Comparison of ENCODE assay signal across 17 cellular contexts in the genomic region with DNA sequence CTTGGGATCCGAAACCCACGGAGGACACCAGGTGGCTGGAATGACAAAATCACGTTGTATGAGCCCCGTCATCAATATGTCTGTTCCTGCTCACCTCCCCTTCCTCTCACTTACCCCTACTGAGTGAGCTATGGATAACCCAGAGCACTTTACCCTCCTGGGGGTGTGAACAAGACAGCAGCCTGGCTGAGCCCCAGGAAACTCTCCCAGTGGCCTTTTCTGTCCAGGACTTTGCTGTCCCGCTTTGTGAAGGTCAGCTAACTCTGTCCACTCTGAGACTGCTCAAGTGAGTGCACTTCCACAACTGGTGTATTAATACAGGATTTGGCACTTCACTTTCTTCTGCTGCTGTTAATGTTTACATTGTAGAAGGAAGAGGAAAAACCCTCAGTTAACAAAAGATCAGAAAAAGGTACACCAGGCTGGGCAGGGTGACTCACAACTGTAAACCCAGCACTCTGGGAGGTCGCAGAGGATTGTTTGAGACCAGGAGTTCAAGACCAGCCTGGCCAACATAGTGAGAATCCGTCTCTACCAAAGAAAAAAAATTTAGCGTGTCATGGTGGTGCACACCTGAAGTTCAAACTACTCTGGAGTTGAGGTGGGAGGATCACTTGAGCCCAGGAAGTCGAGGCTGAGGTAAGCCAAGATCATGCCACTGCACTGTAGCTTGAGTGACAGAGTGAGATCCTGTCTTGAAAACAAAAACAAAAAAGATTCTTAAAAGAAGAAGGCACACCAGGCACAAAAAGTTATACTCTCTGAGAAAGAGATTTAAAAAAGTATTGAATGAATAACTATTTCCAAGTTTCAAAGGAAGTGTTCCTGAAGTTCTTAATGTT.
DNase-seq lines count a peak whose midpoint lies in the region; ATAC-seq, FAIRE-seq and TF ChIP-seq lines count a peak whose summit lies in the region.
"Had no signal": no experiment of that assay in that cellular context is flagged by ENCODE, and none has a peak within 500 bp of the region (broad histone marks: within the 10 kb centered on the region; RNA-seq: fewer than 3 reads in every experiment).

No MANE protein-coding gene starts in this region.

- H3K9me3 Mint-ChIP-seq in activated T-cell treated with anti-CD3 and anti-CD28 coated beads, Interleukin-2, amount 50 U/mL, for 72 hours: no peaks in the 10 kb centered on the region
- H3K9me3 Mint-ChIP-seq: activated B cell treated with CpG ODN at 0.5 μM for 24 hours, natural killer cell had no signal

- 70 to 71% methylated on average over 9 of the region's 9 CpGs for WGBS in esophagus, 2 donors
- 80% methylated on average over 9 of the region's 9 CpGs for WGBS in suprapubic skin

- no peak overlapping the region for H3K4me2 ChIP-seq in Karpas-422 (ENCODE audit: low read depth, low read length, poor library complexity, severe bottlenecking)
- H3K4me2 ChIP-seq: hepatocyte had no signal

- no peaks in the 10 kb centered on the region for H3K36me3 ChIP-seq in SJSA1
- no peaks in the 10 kb centered on the region for H3K36me3 ChIP-seq in esophagus (ENCODE audit: control insufficient read depth in 2 of 2, insufficient read depth in 2 of 2, low read length in 1 of 2)
- no peaks in the 10 kb centered on the region for H3K36me3 ChIP-seq in suprapubic skin
- H3K36me3 ChIP-seq in Karpas-422 (ENCODE audit: insufficient read depth, low read length): no peaks in the 10 kb centered on the region
- H3K36me3 ChIP-seq: ascending aorta had no signal

- no peak for TF ChIP-seq POLR2A in suprapubic skin (IDR thresholded peaks at IDR 0.05)

- no peak for FAIRE-seq in GM19239 (lab: Jason Lieb, UNC)

- TF ChIP-seq CTCF in suprapubic skin (IDR thresholded peaks at IDR 0.05): no peak

- no peak overlapping the region for H3K9ac ChIP-seq in Karpas-422 (ENCODE audit: low read length)

- DNase-seq in activated T-cell treated with anti-CD3 and anti-CD28 coated beads, Interleukin-2, amount 50 U/mL, for 72 hours: no peak
- no peak for DNase-seq in activated T-cell treated with anti-CD3 and anti-CD28 coated beads, Interleukin-2, amount 50 U/mL, for 48 hours
- DNase-seq in SJSA1 (ENCODE audit: low read depth in 1 of 2, low spot score in 2 of 2): peak; percentile 61 to 70
- DNase-seq in suprapubic skin (ENCODE audit: low spot score in 2 of 2): no peak
- DNase-seq in Karpas-422: no peak
- no peak for DNase-seq in GM19239 (ENCODE audit: insufficient read length, low spot score)
- DNase-seq: activated B cell treated with CpG ODN at 0.5 μM for 24 hours, COR-L47, kidney glomerular epithelial cell, natural killer cell, NCI-H2029, NCI-H526 had no signal

- H3K79me2 ChIP-seq in Karpas-422 (ENCODE audit: low read length): no peaks in the 10 kb centered on the region
- H3K79me2 ChIP-seq: hepatocyte had no signal

- H3K4me1 ChIP-seq in SJSA1 (replicated peaks) (peaks cover 13% of the 10 kb centered on the region), esophagus (ENCODE audit: control insufficient read depth in 2 of 2, insufficient read depth in 2 of 2, low read length in 1 of 2) (peaks cover 2 to 5% of the 10 kb centered on the region in 2 donors), suprapubic skin (peaks cover 16% of the 10 kb centered on the region), Karpas-422 (ENCODE audit: low read length) (no peaks in the 10 kb centered on the region)
- H3K4me1 ChIP-seq: ascending aorta had no signal

- H3K27me3 ChIP-seq in SJSA1 (replicated peaks): no peaks in the 10 kb centered on the region
- H3K27me3 ChIP-seq in esophagus (ENCODE audit: control insufficient read depth in 1 of 2, insufficient read depth in 2 of 2, low read length in 2 of 2): no peaks in the 10 kb centered on the region
- no peaks in the 10 kb centered on the region for H3K27me3 ChIP-seq in suprapubic skin
- no peaks in the 10 kb centered on the region for H3K27me3 ChIP-seq in Karpas-422 (ENCODE audit: low read length)
- H3K27me3 ChIP-seq: ascending aorta, hepatocyte had no signal

- H3K4me3 ChIP-seq in SJSA1: no peak overlapping the region
- H3K4me3 ChIP-seq in esophagus (ENCODE audit: low read depth in 1 of 2, low read length in 2 of 2): no peak overlapping the region
- H3K4me3 ChIP-seq in suprapubic skin: no peak overlapping the region
- no peak overlapping the region for H3K4me3 ChIP-seq in Karpas-422 (ENCODE audit: low read length)
- H3K4me3 ChIP-seq: ascending aorta, hepatocyte had no signal

- no peak overlapping the region for H2AFZ ChIP-seq in Karpas-422 (ENCODE audit: low read length)
- H2AFZ ChIP-seq: hepatocyte had no signal

- peaks cover 10% of the 10 kb centered on the region for H3K4me1 Mint-ChIP-seq in activated T-cell treated with anti-CD3 and anti-CD28 coated beads, Interleukin-2, amount 50 U/mL, for 72 hours (ENCODE audit: low read depth)
- H3K4me1 Mint-ChIP-seq: natural killer cell had no signal

- H3K27ac ChIP-seq in SJSA1: no peak overlapping the region
- peak overlapping the region; percentile 8 to 42 for H3K27ac ChIP-seq in esophagus (ENCODE audit: low read depth in 2 of 2, low read length in 1 of 2)
- H3K27ac ChIP-seq in suprapubic skin: peak overlapping the region; percentile 38
- H3K27ac ChIP-seq in Karpas-422 (ENCODE audit: low read length): no peak overlapping the region
- H3K27ac ChIP-seq: ascending aorta, hepatocyte had no signal

- TF ChIP-seq EP300 in suprapubic skin (IDR thresholded peaks at IDR 0.05): no peak

- ATAC-seq in activated T-cell treated with anti-CD3 and anti-CD28 coated beads, Interleukin-2, amount 50 U/mL, for 72 hours (replicated peaks in 1 of 2): peak in 1 of 2 donors; percentile 28
- no peak for ATAC-seq in GM18519 (IDR thresholded peaks at IDR 0.05; ENCODE audit: low FRiP score, unreplicated experiment)
- ATAC-seq: natural killer cell, Panc1 had no signal

- H3K27me3 Mint-ChIP-seq in activated T-cell treated with anti-CD3 and anti-CD28 coated beads, Interleukin-2, amount 50 U/mL, for 72 hours (ENCODE audit: low read depth): no peaks in the 10 kb centered on the region
- H3K27me3 Mint-ChIP-seq: activated B cell treated with CpG ODN at 0.5 μM for 24 hours had no signal

- peak overlapping the region; percentile 4 for H3K27ac Mint-ChIP-seq in activated T-cell treated with anti-CD3 and anti-CD28 coated beads, Interleukin-2, amount 50 U/mL, for 72 hours
- H3K27ac Mint-ChIP-seq: activated B cell treated with CpG ODN at 0.5 μM for 24 hours, natural killer cell had no signal

- no peaks in the 10 kb centered on the region for H3K9me2 ChIP-seq in Karpas-422 (replicated peaks; ENCODE audit: insufficient read depth, low read length)

- no peaks in the 10 kb centered on the region for H4K20me1 ChIP-seq in Karpas-422 (ENCODE audit: insufficient read depth, low read depth, low read length)

- no peak overlapping the region for H3K4me3 Mint-ChIP-seq in activated T-cell treated with anti-CD3 and anti-CD28 coated beads, Interleukin-2, amount 50 U/mL, for 72 hours
- H3K4me3 Mint-ChIP-seq: activated B cell treated with CpG ODN at 0.5 μM for 24 hours, natural killer cell had no signal

- H3K36me3 Mint-ChIP-seq in activated T-cell treated with anti-CD3 and anti-CD28 coated beads, Interleukin-2, amount 50 U/mL, for 72 hours (ENCODE audit: insufficient read depth in 2 of 2): no peaks in the 10 kb centered on the region
- H3K36me3 Mint-ChIP-seq: natural killer cell had no signal

- H3K9me3 ChIP-seq in SJSA1 (replicated peaks) (no peaks in the 10 kb centered on the region), esophagus (ENCODE audit: control insufficient read depth in 2 of 2, insufficient read depth in 1 of 2, low read depth in 1 of 2, low read length in 1 of 2) (no peaks in the 10 kb centered on the region), suprapubic skin (no peaks in the 10 kb centered on the region), Karpas-422 (ENCODE audit: low read length) (no peaks in the 10 kb centered on the region)
- H3K9me3 ChIP-seq: ascending aorta had no signal

Comparison
In these comparisons a context has a peak if more than half of its experiments do, and no peak if none do; other contexts are left out.
1. DNase-seq: peak in SJSA1 (2 of 2); none in activated T-cell treated with anti-CD3 and anti-CD28 coated beads, Interleukin-2, amount 50 U/mL, for 72 hours (0 of 2), activated T-cell treated with anti-CD3 and anti-CD28 coated beads, Interleukin-2, amount 50 U/mL, for 48 hours (0 of 2), suprapubic skin (0 of 2), Karpas-422 (single experiment) and GM19239 (single experiment).
2. H3K27ac ChIP-seq: peak in esophagus (2 of 2) and suprapubic skin (single experiment); none in SJSA1 (single experiment) and Karpas-422 (single experiment).